8 cellular contexts compared by ENCODE assay signal in the genomic region with DNA sequence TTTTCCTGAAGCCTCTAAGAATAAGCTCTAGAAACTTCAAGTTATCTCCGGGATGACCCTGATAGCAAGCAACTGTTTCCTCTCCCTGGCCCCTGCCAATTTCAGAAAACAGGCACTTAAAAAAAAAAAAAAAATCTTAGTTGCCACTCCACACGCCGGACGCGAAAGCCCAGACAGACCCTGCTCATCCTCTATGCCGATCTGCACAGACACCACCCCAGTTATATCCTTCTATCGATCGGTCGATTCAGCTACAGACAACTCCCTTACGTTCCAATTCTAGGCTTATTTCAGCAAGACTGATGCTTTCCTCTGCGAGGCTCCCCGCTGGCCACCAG. TPM values are rescaled to one million over a fixed set of nuclear protein-coding genes. Genes with fewer than 3 reads are reported as not detected.
DNase-seq lines count a peak whose midpoint lies in the region; ATAC-seq and TF ChIP-seq lines count a peak whose summit lies in the region.

No MANE protein-coding gene starts in this region.

- H3K4me1 ChIP-seq in OCI-LY3 (ENCODE audit: low read length) = peaks cover 21% of the 10 kb centered on the region
- peaks cover 2% of the 10 kb centered on the region for H3K4me1 ChIP-seq in parathyroid adenoma

- H3K36me3 ChIP-seq in GM06990 (ENCODE audit: control insufficient read depth, insufficient read depth, low read length) (no peaks in the 10 kb centered on the region; the same call in 1 of the 2 replicates), OCI-LY3 (replicated peaks; ENCODE audit: low read depth, low read length) (peaks cover 19% of the 10 kb centered on the region), parathyroid adenoma (ENCODE audit: control insufficient read depth, insufficient read depth, low read length) (no peaks in the 10 kb centered on the region)

- TF ChIP-seq CTCF in GM06990 (IDR thresholded peaks at IDR 0.05; ENCODE audit: insufficient read depth, low read length, poor library complexity, severe bottlenecking) = no peak
- no peak for TF ChIP-seq CTCF in OCI-LY3 (IDR thresholded peaks at IDR 0.05; ENCODE audit: low read depth, low read length)
- no peak for TF ChIP-seq CTCF in fibroblast of mammary gland (conservative IDR thresholded peaks at IDR 0.05; ENCODE audit: control insufficient read depth, insufficient read depth, low read depth, low read length)
- TF ChIP-seq CTCF in parathyroid adenoma (IDR thresholded peaks at IDR 0.05) = no peak

- H3K79me2 ChIP-seq in OCI-LY3 (ENCODE audit: low read length) (peaks cover 73% of the 10 kb centered on the region), parathyroid adenoma (no peaks in the 10 kb centered on the region)

- peak overlapping the region; percentile 92 for H3K4me3 ChIP-seq in GM06990 (replicated peaks; ENCODE audit: low read depth, low read length)
- H3K4me3 ChIP-seq in OCI-LY3 (ENCODE audit: low read length) = peak overlapping the region; percentile 90
- peak overlapping the region; percentile 67 for H3K4me3 ChIP-seq in fibroblast of mammary gland (ENCODE audit: control insufficient read depth, low read depth, low read length)
- peak overlapping the region; percentile 94 for H3K4me3 ChIP-seq in parathyroid adenoma (ENCODE audit: low read depth, low read length)

- H3K4me2 ChIP-seq in OCI-LY3 (ENCODE audit: low read length) = peak overlapping the region; percentile 88
- peak overlapping the region; percentile 90 for H3K4me2 ChIP-seq in parathyroid adenoma (ENCODE audit: low read length)

- peaks cover 13% of the 10 kb centered on the region for H4K20me1 ChIP-seq in OCI-LY3 (ENCODE audit: insufficient read depth, low read length)

- no peak overlapping the region for H2AFZ ChIP-seq in OCI-LY3 (ENCODE audit: low read depth, low read length)
- H2AFZ ChIP-seq in parathyroid adenoma = peak overlapping the region; percentile 83

- DNase-seq in GM06990 (ENCODE audit: extremely low read depth, insufficient read length) (no peak), fibroblast of mammary gland (ENCODE audit: low read depth) (no peak), cerebellum (ENCODE audit: low spot score) (no peak), NK-92 (lab: John Stamatoyannopoulos, UW; ENCODE audit: unreplicated experiment) (no peak), DMS 273 treated with DMSO at 0.1 percent for 48 hours (lab: John Stamatoyannopoulos, UW) (no peak)

- H3K27me3 ChIP-seq in GM06990 (replicated peaks; ENCODE audit: control insufficient read depth, insufficient read depth, low read length) = no peaks in the 10 kb centered on the region
- H3K27me3 ChIP-seq in OCI-LY3 (ENCODE audit: low read depth, low read length) = no peaks in the 10 kb centered on the region
- H3K27me3 ChIP-seq in parathyroid adenoma (ENCODE audit: control insufficient read depth, insufficient read depth, low read length) = no peaks in the 10 kb centered on the region

- no peaks in the 10 kb centered on the region for H3K9me3 ChIP-seq in OCI-LY3 (ENCODE audit: insufficient read depth, low read length)
- no peaks in the 10 kb centered on the region for H3K9me3 ChIP-seq in parathyroid adenoma (ENCODE audit: control insufficient read depth, low read length)

- H3K9ac ChIP-seq in OCI-LY3 (ENCODE audit: low read length) = peak overlapping the region; percentile 99
- H3K9ac ChIP-seq in parathyroid adenoma = peak overlapping the region; percentile 87

- no peak for ATAC-seq in HG02642 (IDR thresholded peaks at IDR 0.05; ENCODE audit: poor library complexity, unreplicated experiment)

- peak overlapping the region; percentile 92 for H3K27ac ChIP-seq in OCI-LY3 (ENCODE audit: low read length)
- peak overlapping the region; percentile 95 for H3K27ac ChIP-seq in parathyroid adenoma

RNA-seq across cellular contexts. Expression of gene ANP32E, which starts 1.6 kb away (rescaled TPM):
- total RNA-seq in cerebellum = 31.6 TPM

RNA-seq across cellular contexts. Expression of gene CA14, which starts 23.3 kb away (rescaled TPM):
- total RNA-seq in cerebellum = 7.3 TPM

RNA-seq across cellular contexts. Expression of gene APH1A, which starts 34.5 kb away (rescaled TPM):
- total RNA-seq in cerebellum = 56.2 TPM

RNA-seq across cellular contexts. Expression of gene C1orf54, which starts 38.3 kb away (rescaled TPM):
- total RNA-seq in cerebellum = 13.5 TPM

RNA-seq across cellular contexts. Expression of gene CIART, which starts 48.1 kb away (rescaled TPM):
- total RNA-seq in cerebellum = 4.4 TPM
